ENCODE assay signal across 10 cellular contexts in genomic region chr6:137736048-137736846, GRCh38.
A peak's percentile ranks its signal among the peaks of the same experiment; 100 is the strongest.
DNase-seq lines count a peak whose midpoint lies in the region; ATAC-seq lines count a peak whose summit lies in the region.
"Had no signal": no experiment of that assay in that cellular context is flagged by ENCODE, and none has a peak within 500 bp of the region (broad histone marks: within the 10 kb centered on the region; RNA-seq: fewer than 3 reads in every experiment).

No MANE protein-coding gene starts in this region.

- no peaks in the 10 kb centered on the region for H3K27me3 Mint-ChIP-seq in activated T-helper 2 cell treated with anti-CD3 and anti-CD28 coated beads, Interferon-gamma antibody, Interleukin-2, Interleukin-4, amounts not matched to agents 10 μg/mL and 5 μg/mL and 100 μg/mL, durations not matched to agents 14 hours and 24 hours and 36 hours (ENCODE audit: low read depth)

- H3K9me3 Mint-ChIP-seq in activated T-helper 2 cell treated with anti-CD3 and anti-CD28 coated beads, Interferon-gamma antibody, Interleukin-2, Interleukin-4, amounts not matched to agents 10 μg/mL and 5 μg/mL and 100 μg/mL, durations not matched to agents 14 hours and 24 hours and 36 hours: no peaks in the 10 kb centered on the region

- DNase-seq in activated T-helper 2 cell treated with anti-CD3 and anti-CD28 coated beads, Interferon-gamma antibody, Interleukin-2, Interleukin-4, amounts not matched to agents 10 μg/mL and 5 μg/mL and 100 μg/mL, durations not matched to agents 14 hours and 24 hours and 36 hours (ENCODE audit: low spot score): peak; percentile 50
- no peak for DNase-seq in mesenteric fat pad (ENCODE audit: low spot score)
- DNase-seq in NCI-H1930 (lab: John Stamatoyannopoulos, UW): no peak
- no peak for DNase-seq in ACHN
- DNase-seq: NCI-H774, ovary had no signal

- peak overlapping the region; percentile 84 for H3K27ac Mint-ChIP-seq in activated T-helper 2 cell treated with anti-CD3 and anti-CD28 coated beads, Interferon-gamma antibody, Interleukin-2, Interleukin-4, amounts not matched to agents 10 μg/mL and 5 μg/mL and 100 μg/mL, durations not matched to agents 14 hours and 24 hours and 36 hours

- in situ Hi-C loops in ACHN (cut with HindIII; ENCODE audit: low pct_ligation_motif_present, low pct_unique_long_range_greater_than_20kb, low sequenced_read_pairs): no loop called here

- intact Hi-C loops in activated T-helper 2 cell treated with anti-CD3 and anti-CD28 coated beads, Interferon-gamma antibody, Interleukin-2, Interleukin-4, amounts not matched to agents 10 μg/mL and 5 μg/mL and 100 μg/mL, durations not matched to agents 14 hours and 24 hours and 36 hours (cut with micrococcal nuclease): loop anchor here (1.0 kb wide), 1 partner anchor 21 kb away; no protein-coding TSS in a partner anchor

- no peaks in the 10 kb centered on the region for H3K36me3 Mint-ChIP-seq in activated T-helper 2 cell treated with anti-CD3 and anti-CD28 coated beads, Interferon-gamma antibody, Interleukin-2, Interleukin-4, amounts not matched to agents 10 μg/mL and 5 μg/mL and 100 μg/mL, durations not matched to agents 14 hours and 24 hours and 36 hours (ENCODE audit: low read depth)

- peak; percentile 48 for ATAC-seq in GM18499 (IDR thresholded peaks at IDR 0.05; ENCODE audit: insufficient read depth, unreplicated experiment)
- ATAC-seq in GM19463 (IDR thresholded peaks at IDR 0.05; ENCODE audit: unreplicated experiment): peak; percentile 87
- peak; percentile 59 for ATAC-seq in HG03196 (IDR thresholded peaks at IDR 0.05; ENCODE audit: unreplicated experiment)
- no peak for ATAC-seq in HG03457 (IDR thresholded peaks at IDR 0.05; ENCODE audit: unreplicated experiment)

- H3K4me1 Mint-ChIP-seq in activated T-helper 2 cell treated with anti-CD3 and anti-CD28 coated beads, Interferon-gamma antibody, Interleukin-2, Interleukin-4, amounts not matched to agents 10 μg/mL and 5 μg/mL and 100 μg/mL, durations not matched to agents 14 hours and 24 hours and 36 hours (ENCODE audit: low read depth): peaks cover 62% of the 10 kb centered on the region

- H3K4me3 Mint-ChIP-seq in activated T-helper 2 cell treated with anti-CD3 and anti-CD28 coated beads, Interferon-gamma antibody, Interleukin-2, Interleukin-4, amounts not matched to agents 10 μg/mL and 5 μg/mL and 100 μg/mL, durations not matched to agents 14 hours and 24 hours and 36 hours (ENCODE audit: low read depth): peak overlapping the region; percentile 38
